17 cellular contexts compared by ENCODE assay signal in genomic region chr6:38722037-38722436, GRCh38. TPM values are rescaled to one million over a fixed set of nuclear protein-coding genes. Genes with fewer than 3 reads are reported as not detected.
"Had no signal": no experiment of that assay in that cellular context is flagged by ENCODE, and none has a peak within 500 bp of the region (broad histone marks: within the 10 kb centered on the region; RNA-seq: fewer than 3 reads in every experiment).

No MANE protein-coding gene starts in this region.

- H3K36me3 ChIP-seq: heart left ventricle, left ventricle myocardium inferior, lower lobe of right lung, neutrophil, stomach, thoracic aorta, transverse colon had no signal

- H3K27ac ChIP-seq: coronary artery, heart left ventricle, left ventricle myocardium inferior, lower lobe of right lung, neutrophil, skin epidermis, stomach, thoracic aorta, transverse colon had no signal

- H3K4me3 ChIP-seq: coronary artery, heart left ventricle, left ventricle myocardium inferior, lower lobe of right lung, skin epidermis, stomach, thoracic aorta, transverse colon had no signal

- H3K9me3 ChIP-seq: lower lobe of right lung, neutrophil, stomach, thoracic aorta, transverse colon had no signal

- H3K4me1 ChIP-seq: heart left ventricle, left ventricle myocardium inferior, lower lobe of right lung, stomach had no signal

- ATAC-seq: heart left ventricle, lower lobe of right lung, sciatic nerve had no signal

- DNase-seq: effector CD4-positive, alpha-beta T cell; heart left ventricle; hippocampal formation; left ventricle myocardium inferior; lower lobe of right lung; naive B cell; stimulated activated CD4-positive, alpha-beta T cell treated with anti-CD3 and anti-CD28 coated beads, Interleukin-12 subunit alpha, Interleukin-12 subunit beta, amount 100 ng/mL, for 4 hours; stimulated activated naive CD4-positive, alpha-beta T cell; stomach; substantia nigra; transverse colon had no signal

RNA-seq across cellular contexts. Expression of gene DNAH8, which starts 6.9 kb away (rescaled TPM):
- total RNA-seq: dermis microvascular lymphatic vessel endothelial cell had no signal
